ENCODE assay signal across 9 cellular contexts in genomic region chr18:49788327-49788908, GRCh38. TPM values are rescaled to one million over a fixed set of nuclear protein-coding genes. Genes with fewer than 3 reads are reported as not detected.
DNase-seq lines count a peak whose midpoint lies in the region; ATAC-seq, FAIRE-seq and TF ChIP-seq lines count a peak whose summit lies in the region.
"Had no signal": no experiment of that assay in that cellular context is flagged by ENCODE, and none has a peak within 500 bp of the region (broad histone marks: within the 10 kb centered on the region; RNA-seq: fewer than 3 reads in every experiment).

No MANE protein-coding gene starts in this region.

- peaks cover 5% of the 10 kb centered on the region for H3K4me1 Mint-ChIP-seq in CD14-positive monocyte
- H3K4me1 Mint-ChIP-seq: GM23338 had no signal

- H3K4me1 ChIP-seq in skeletal muscle satellite cell (ENCODE audit: control insufficient read depth, insufficient read depth, low read length), result peaks cover 7% of the 10 kb centered on the region

- DNase-seq in bronchial epithelial cell (ENCODE audit: low read depth) (peak; percentile 45), NCI-H2196 (lab: John Stamatoyannopoulos, UW; ENCODE audit: unreplicated experiment) (no peak), CD14-positive monocyte (ENCODE audit: low spot score) (no peak)
- DNase-seq in NK-92 treated with Interleukin-12 subunit alpha and Interleukin-12 subunit beta, amount 100 ng/mL, for 24 hours (lab: John Stamatoyannopoulos, UW), result no peak
- DNase-seq: NCI-H526 had no signal

- H3K4me3 ChIP-seq in bronchial epithelial cell (ENCODE audit: low read depth, low read length) (no peak overlapping the region), skeletal muscle satellite cell (ENCODE audit: low read length) (peak overlapping the region; percentile 14)
- H3K4me3 ChIP-seq: GM23338 had no signal

- H3K4me2 ChIP-seq in skeletal muscle satellite cell (ENCODE audit: low read length), result peak overlapping the region; percentile 78
- H3K4me2 ChIP-seq: GM23338 had no signal

- H3K36me3 Mint-ChIP-seq in CD14-positive monocyte, result peaks cover 78 to 86% of the 10 kb centered on the region in 2 donors

- H3K4me3 Mint-ChIP-seq in CD14-positive monocyte, result no peak overlapping the region
- H3K4me3 Mint-ChIP-seq: GM23338 had no signal

- H3K36me3 ChIP-seq in bronchial epithelial cell (ENCODE audit: control insufficient read depth, insufficient read depth, low read length), result no peaks in the 10 kb centered on the region
- peaks cover 43% of the 10 kb centered on the region for H3K36me3 ChIP-seq in skeletal muscle satellite cell (ENCODE audit: insufficient read depth, low read length)

- FAIRE-seq in bronchial epithelial cell (lab: Jason Lieb, UNC), result peak; percentile 50

- peak overlapping the region in 3 of 7 donors; percentile 52 to 72 (median 63) for H3K27ac Mint-ChIP-seq in CD14-positive monocyte
- H3K27ac Mint-ChIP-seq: GM23338 had no signal

- no peaks in the 10 kb centered on the region for H3K9me3 Mint-ChIP-seq in CD14-positive monocyte
- H3K9me3 Mint-ChIP-seq: GM23338 had no signal

- intact Hi-C loops in CD14-positive monocyte (cut with micrococcal nuclease), result no loop called here

- H3K9me3 ChIP-seq in skeletal muscle satellite cell (replicated peaks; ENCODE audit: low read length), result no peaks in the 10 kb centered on the region

- ATAC-seq in GM19351 (IDR thresholded peaks at IDR 0.05; ENCODE audit: unreplicated experiment), result peak; percentile 67
- ATAC-seq in HG03354 (IDR thresholded peaks at IDR 0.05; ENCODE audit: poor library complexity, severe bottlenecking, unreplicated experiment), result peak; percentile 77
- ATAC-seq: GM23338 had no signal

- H3K27me3 Mint-ChIP-seq in CD14-positive monocyte (ENCODE audit: low read depth in 3 of 3), result no peaks in the 10 kb centered on the region

- H3K9ac ChIP-seq in skeletal muscle satellite cell (ENCODE audit: low read depth, low read length), result peak overlapping the region; percentile 6

- H3K27me3 ChIP-seq in bronchial epithelial cell (ENCODE audit: control insufficient read depth, insufficient read depth, low read length) (no peaks in the 10 kb centered on the region), skeletal muscle satellite cell (ENCODE audit: control insufficient read depth, insufficient read depth, low read length) (no peaks in the 10 kb centered on the region)

- TF ChIP-seq CTCF in bronchial epithelial cell (IDR thresholded peaks at IDR 0.05; ENCODE audit: insufficient read depth, low read length, severe bottlenecking) (no peak), CD14-positive monocyte (IDR thresholded peaks at IDR 0.05) (no peak)

RNA-seq across cellular contexts. Expression of gene ACAA2, which starts 24.9 kb away (rescaled TPM):
- total RNA-seq in bronchial epithelial cell, result 10.3 and 11.0 TPM in 2 replicates
- 35.2 and 45.4 TPM in 2 replicates for total RNA-seq in skeletal muscle satellite cell (2012; rRNA removed)
- 100 to 1,000 TPM in 1 of 2 donors, 10 to 100 TPM in 1; 97.6 to 109 TPM for polyA plus RNA-seq in CD14-positive monocyte
